Comparison of ENCODE assay signal across 1 cellular context in the genomic region with DNA sequence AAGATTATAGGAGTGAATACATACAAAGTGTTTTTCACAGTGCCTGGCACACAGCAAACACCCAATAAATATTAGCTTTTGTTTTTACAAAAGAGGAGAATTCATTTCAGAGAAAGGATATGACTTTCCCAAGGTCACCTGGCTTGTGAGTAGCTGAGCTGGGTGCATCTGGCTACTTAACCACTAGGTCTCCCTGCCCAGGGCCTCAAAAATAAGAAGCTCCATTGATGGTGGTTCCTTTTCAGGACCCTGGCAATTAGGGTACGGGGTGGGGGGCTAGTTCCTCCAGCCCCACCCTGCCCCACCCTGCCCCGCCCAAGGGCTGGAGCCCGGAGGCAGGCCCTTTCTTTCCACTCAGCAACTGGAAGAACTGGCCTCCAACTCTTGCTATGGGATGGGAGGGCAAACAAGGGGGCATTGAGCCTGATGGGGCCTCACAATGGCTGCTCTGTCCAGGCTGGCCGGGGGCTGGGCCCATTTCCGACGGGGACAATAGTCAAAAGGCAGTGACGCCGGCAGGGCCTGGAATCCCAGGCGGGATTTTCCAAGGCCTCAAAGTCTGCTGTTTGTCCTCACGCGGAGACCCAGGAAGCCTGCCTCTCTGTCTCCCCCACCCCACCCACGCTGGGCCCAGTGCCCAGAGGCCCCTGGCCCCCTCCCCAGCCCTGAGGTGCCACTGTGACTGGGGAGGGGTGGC.
TF ChIP-seq lines count a peak whose summit lies in the region.

No MANE protein-coding gene starts in this region.

TF ChIP-seq in HepG2, 621 proteins besides CTCF, POLR2A, EP300 and RAD21 (continued from another document and continues in another):
- TF ChIP-seq MBNL3 (CRISPR knock-in tag; conservative IDR thresholded peaks at IDR 0.05) (no peak), RBM39 (IDR thresholded peaks at IDR 0.05; ENCODE audit: low read depth, low read length, poor library complexity, severe bottlenecking) (no peak), POLR2AphosphoS5 (IDR thresholded peaks at IDR 0.05; ENCODE audit: low read depth, low read length) (no peak), RFXANK (CRISPR knock-in tag; IDR thresholded peaks at IDR 0.05) (no peak), ISL2 (CRISPR knock-in tag; IDR thresholded peaks at IDR 0.05) (0 out of 2 replicates have a peak, but pooled peaks have one; percentile 50), ZNF232 (CRISPR knock-in tag; IDR thresholded peaks at IDR 0.05; ENCODE audit: borderline replicate concordance) (no peak), RFXAP (CRISPR knock-in tag; IDR thresholded peaks at IDR 0.05; ENCODE audit: borderline replicate concordance) (peak; percentile 59; the same call in 1 of the 2 replicates), HNF4G (IDR thresholded peaks at IDR 0.05; ENCODE audit: borderline replicate concordance, low read depth, low read length) (no peak), HNF4G (CRISPR knock-in tag; IDR thresholded peaks at IDR 0.05; ENCODE audit: borderline replicate concordance, low read depth) (no peak), ZBTB8A (CRISPR knock-in tag; IDR thresholded peaks at IDR 0.05; ENCODE audit: borderline replicate concordance, low read depth) (no peak), CREM (IDR thresholded peaks at IDR 0.05) (0 out of 2 replicates have a peak, but pooled peaks have one; percentile 32), CREM (CRISPR knock-in tag; IDR thresholded peaks at IDR 0.05) (no peak), ZNF136 (CRISPR knock-in tag; IDR thresholded peaks at IDR 0.05; ENCODE audit: low read depth) (no peak), ZBTB3 (CRISPR knock-in tag; IDR thresholded peaks at IDR 0.05; ENCODE audit: borderline replicate concordance, low read depth) (no peak), ZNF768 (CRISPR knock-in tag; IDR thresholded peaks at IDR 0.05) (peak; percentile 49; the same call in 1 of the 2 replicates), SMYD3 (CRISPR knock-in tag; IDR thresholded peaks at IDR 0.05) (no peak), ZFP1 (CRISPR knock-in tag; IDR thresholded peaks at IDR 0.05) (no peak), PTBP1 (IDR thresholded peaks at IDR 0.05; ENCODE audit: low read depth, low read length, poor library complexity, severe bottlenecking) (no peak), TCF7L2 (IDR thresholded peaks at IDR 0.05; ENCODE audit: low read depth, low read length) (no peak), SOX13 (IDR thresholded peaks at IDR 0.05) (peak; percentile 65; the same call in 1 of the 2 replicates), SOX13 (CRISPR knock-in tag; conservative IDR thresholded peaks at IDR 0.05 in 1 of 2, IDR thresholded peaks at IDR 0.05 in 1 of 2) (peak in 1 of 2 experiments; percentile 88; a peak in 2 of 4 replicates), ZNF816 (CRISPR knock-in tag; IDR thresholded peaks at IDR 0.05; ENCODE audit: borderline replicate concordance) (no peak), ZFP36 (IDR thresholded peaks at IDR 0.05; ENCODE audit: borderline replicate concordance, low read depth, low read length, partially characterized antibody) (no peak), HOXD1 (CRISPR knock-in tag; IDR thresholded peaks at IDR 0.05) (no peak), MAZ (IDR thresholded peaks at IDR 0.05; ENCODE audit: borderline replicate concordance, low read depth, low read length) (0 out of 2 replicates have a peak, but pooled peaks have one; percentile 24), MAZ (CRISPR knock-in tag; IDR thresholded peaks at IDR 0.05; ENCODE audit: low read depth) (no peak), MIER3 (CRISPR knock-in tag; IDR thresholded peaks at IDR 0.05; ENCODE audit: borderline replicate concordance) (no peak), YY1 (IDR thresholded peaks at IDR 0.05; ENCODE audit: insufficient read depth, insufficient replicate concordance, low read depth, low read length) (peak; percentile 77), ZNF274 (CRISPR knock-in tag; IDR thresholded peaks at IDR 0.05) (no peak), ZSCAN22 (CRISPR knock-in tag; IDR thresholded peaks at IDR 0.05) (no peak), ZNF777 (CRISPR knock-in tag; IDR thresholded peaks at IDR 0.05) (no peak), ZSCAN9 (CRISPR knock-in tag; IDR thresholded peaks at IDR 0.05; ENCODE audit: borderline replicate concordance) (no peak)
- TF ChIP-seq, protein P1, sequence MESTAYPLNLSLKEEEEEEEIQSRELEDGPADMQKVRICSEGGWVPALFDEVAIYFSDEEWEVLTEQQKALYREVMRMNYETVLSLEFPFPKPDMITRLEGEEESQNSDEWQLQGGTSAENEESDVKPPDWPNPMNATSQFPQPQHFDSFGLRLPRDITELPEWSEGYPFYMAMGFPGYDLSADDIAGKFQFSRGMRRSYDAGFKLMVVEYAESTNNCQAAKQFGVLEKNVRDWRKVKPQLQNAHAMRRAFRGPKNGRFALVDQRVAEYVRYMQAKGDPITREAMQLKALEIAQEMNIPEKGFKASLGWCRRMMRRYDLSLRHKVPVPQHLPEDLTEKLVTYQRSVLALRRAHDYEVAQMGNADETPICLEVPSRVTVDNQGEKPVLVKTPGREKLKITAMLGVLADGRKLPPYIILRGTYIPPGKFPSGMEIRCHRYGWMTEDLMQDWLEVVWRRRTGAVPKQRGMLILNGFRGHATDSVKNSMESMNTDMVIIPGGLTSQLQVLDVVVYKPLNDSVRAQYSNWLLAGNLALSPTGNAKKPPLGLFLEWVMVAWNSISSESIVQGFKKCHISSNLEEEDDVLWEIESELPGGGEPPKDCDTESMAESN (CRISPR knock-in tag; conservative IDR thresholded peaks at IDR 0.05), result no peak
- TF ChIP-seq, protein P2, sequence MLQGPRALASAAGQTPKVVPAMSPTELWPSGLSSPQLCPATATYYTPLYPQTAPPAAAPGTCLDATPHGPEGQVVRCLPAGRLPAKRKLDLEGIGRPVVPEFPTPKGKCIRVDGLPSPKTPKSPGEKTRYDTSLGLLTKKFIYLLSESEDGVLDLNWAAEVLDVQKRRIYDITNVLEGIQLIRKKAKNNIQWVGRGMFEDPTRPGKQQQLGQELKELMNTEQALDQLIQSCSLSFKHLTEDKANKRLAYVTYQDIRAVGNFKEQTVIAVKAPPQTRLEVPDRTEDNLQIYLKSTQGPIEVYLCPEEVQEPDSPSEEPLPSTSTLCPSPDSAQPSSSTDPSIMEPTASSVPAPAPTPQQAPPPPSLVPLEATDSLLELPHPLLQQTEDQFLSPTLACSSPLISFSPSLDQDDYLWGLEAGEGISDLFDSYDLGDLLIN (CRISPR knock-in tag; IDR thresholded peaks at IDR 0.05; ENCODE audit: borderline replicate concordance), result no peak
- TF ChIP-seq, protein P3, sequence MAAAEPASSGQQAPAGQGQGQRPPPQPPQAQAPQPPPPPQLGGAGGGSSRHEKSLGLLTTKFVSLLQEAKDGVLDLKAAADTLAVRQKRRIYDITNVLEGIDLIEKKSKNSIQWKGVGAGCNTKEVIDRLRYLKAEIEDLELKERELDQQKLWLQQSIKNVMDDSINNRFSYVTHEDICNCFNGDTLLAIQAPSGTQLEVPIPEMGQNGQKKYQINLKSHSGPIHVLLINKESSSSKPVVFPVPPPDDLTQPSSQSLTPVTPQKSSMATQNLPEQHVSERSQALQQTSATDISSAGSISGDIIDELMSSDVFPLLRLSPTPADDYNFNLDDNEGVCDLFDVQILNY (CRISPR knock-in tag; conservative IDR thresholded peaks at IDR 0.05), result no peak
- TF ChIP-seq, protein P4, sequence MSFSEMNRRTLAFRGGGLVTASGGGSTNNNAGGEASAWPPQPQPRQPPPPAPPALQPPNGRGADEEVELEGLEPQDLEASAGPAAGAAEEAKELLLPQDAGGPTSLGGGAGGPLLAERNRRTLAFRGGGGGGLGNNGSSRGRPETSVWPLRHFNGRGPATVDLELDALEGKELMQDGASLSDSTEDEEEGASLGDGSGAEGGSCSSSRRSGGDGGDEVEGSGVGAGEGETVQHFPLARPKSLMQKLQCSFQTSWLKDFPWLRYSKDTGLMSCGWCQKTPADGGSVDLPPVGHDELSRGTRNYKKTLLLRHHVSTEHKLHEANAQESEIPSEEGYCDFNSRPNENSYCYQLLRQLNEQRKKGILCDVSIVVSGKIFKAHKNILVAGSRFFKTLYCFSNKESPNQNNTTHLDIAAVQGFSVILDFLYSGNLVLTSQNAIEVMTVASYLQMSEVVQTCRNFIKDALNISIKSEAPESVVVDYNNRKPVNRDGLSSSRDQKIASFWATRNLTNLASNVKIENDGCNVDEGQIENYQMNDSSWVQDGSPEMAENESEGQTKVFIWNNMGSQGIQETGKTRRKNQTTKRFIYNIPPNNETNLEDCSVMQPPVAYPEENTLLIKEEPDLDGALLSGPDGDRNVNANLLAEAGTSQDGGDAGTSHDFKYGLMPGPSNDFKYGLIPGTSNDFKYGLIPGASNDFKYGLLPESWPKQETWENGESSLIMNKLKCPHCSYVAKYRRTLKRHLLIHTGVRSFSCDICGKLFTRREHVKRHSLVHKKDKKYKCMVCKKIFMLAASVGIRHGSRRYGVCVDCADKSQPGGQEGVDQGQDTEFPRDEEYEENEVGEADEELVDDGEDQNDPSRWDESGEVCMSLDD (CRISPR knock-in tag; IDR thresholded peaks at IDR 0.05; ENCODE audit: borderline replicate concordance), result no peak
- TF ChIP-seq, protein P5, sequence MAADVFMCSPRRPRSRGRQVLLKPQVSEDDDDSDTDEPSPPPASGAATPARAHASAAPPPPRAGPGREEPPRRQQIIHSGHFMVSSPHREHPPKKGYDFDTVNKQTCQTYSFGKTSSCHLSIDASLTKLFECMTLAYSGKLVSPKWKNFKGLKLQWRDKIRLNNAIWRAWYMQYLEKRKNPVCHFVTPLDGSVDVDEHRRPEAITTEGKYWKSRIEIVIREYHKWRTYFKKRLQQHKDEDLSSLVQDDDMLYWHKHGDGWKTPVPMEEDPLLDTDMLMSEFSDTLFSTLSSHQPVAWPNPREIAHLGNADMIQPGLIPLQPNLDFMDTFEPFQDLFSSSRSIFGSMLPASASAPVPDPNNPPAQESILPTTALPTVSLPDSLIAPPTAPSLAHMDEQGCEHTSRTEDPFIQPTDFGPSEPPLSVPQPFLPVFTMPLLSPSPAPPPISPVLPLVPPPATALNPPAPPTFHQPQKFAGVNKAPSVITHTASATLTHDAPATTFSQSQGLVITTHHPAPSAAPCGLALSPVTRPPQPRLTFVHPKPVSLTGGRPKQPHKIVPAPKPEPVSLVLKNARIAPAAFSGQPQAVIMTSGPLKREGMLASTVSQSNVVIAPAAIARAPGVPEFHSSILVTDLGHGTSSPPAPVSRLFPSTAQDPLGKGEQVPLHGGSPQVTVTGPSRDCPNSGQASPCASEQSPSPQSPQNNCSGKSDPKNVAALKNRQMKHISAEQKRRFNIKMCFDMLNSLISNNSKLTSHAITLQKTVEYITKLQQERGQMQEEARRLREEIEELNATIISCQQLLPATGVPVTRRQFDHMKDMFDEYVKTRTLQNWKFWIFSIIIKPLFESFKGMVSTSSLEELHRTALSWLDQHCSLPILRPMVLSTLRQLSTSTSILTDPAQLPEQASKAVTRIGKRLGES (CRISPR knock-in tag; IDR thresholded peaks at IDR 0.05; ENCODE audit: borderline replicate concordance), result no peak
- TF ChIP-seq, protein P6, sequence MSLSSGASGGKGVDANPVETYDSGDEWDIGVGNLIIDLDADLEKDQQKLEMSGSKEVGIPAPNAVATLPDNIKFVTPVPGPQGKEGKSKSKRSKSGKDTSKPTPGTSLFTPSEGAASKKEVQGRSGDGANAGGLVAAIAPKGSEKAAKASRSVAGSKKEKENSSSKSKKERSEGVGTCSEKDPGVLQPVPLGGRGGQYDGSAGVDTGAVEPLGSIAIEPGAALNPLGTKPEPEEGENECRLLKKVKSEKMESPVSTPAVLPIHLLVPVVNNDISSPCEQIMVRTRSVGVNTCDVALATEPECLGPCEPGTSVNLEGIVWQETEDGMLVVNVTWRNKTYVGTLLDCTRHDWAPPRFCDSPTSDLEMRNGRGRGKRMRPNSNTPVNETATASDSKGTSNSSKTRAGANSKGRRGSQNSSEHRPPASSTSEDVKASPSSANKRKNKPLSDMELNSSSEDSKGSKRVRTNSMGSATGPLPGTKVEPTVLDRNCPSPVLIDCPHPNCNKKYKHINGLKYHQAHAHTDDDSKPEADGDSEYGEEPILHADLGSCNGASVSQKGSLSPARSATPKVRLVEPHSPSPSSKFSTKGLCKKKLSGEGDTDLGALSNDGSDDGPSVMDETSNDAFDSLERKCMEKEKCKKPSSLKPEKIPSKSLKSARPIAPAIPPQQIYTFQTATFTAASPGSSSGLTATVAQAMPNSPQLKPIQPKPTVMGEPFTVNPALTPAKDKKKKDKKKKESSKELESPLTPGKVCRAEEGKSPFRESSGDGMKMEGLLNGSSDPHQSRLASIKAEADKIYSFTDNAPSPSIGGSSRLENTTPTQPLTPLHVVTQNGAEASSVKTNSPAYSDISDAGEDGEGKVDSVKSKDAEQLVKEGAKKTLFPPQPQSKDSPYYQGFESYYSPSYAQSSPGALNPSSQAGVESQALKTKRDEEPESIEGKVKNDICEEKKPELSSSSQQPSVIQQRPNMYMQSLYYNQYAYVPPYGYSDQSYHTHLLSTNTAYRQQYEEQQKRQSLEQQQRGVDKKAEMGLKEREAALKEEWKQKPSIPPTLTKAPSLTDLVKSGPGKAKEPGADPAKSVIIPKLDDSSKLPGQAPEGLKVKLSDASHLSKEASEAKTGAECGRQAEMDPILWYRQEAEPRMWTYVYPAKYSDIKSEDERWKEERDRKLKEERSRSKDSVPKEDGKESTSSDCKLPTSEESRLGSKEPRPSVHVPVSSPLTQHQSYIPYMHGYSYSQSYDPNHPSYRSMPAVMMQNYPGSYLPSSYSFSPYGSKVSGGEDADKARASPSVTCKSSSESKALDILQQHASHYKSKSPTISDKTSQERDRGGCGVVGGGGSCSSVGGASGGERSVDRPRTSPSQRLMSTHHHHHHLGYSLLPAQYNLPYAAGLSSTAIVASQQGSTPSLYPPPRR (CRISPR knock-in tag; IDR thresholded peaks at IDR 0.05; ENCODE audit: borderline replicate concordance), result no peak
- TF ChIP-seq, protein P7, sequence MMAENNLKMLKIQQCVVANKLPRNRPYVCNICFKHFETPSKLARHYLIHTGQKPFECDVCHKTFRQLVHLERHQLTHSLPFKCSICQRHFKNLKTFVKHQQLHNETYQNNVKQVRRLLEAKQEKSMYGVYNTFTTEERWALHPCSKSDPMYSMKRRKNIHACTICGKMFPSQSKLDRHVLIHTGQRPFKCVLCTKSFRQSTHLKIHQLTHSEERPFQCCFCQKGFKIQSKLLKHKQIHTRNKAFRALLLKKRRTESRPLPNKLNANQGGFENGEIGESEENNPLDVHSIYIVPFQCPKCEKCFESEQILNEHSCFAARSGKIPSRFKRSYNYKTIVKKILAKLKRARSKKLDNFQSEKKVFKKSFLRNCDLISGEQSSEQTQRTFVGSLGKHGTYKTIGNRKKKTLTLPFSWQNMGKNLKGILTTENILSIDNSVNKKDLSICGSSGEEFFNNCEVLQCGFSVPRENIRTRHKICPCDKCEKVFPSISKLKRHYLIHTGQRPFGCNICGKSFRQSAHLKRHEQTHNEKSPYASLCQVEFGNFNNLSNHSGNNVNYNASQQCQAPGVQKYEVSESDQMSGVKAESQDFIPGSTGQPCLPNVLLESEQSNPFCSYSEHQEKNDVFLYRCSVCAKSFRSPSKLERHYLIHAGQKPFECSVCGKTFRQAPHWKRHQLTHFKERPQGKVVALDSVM (CRISPR knock-in tag; IDR thresholded peaks at IDR 0.05), result peak; percentile 55; the same call in 1 of the 2 replicates
- TF ChIP-seq, protein P8, sequence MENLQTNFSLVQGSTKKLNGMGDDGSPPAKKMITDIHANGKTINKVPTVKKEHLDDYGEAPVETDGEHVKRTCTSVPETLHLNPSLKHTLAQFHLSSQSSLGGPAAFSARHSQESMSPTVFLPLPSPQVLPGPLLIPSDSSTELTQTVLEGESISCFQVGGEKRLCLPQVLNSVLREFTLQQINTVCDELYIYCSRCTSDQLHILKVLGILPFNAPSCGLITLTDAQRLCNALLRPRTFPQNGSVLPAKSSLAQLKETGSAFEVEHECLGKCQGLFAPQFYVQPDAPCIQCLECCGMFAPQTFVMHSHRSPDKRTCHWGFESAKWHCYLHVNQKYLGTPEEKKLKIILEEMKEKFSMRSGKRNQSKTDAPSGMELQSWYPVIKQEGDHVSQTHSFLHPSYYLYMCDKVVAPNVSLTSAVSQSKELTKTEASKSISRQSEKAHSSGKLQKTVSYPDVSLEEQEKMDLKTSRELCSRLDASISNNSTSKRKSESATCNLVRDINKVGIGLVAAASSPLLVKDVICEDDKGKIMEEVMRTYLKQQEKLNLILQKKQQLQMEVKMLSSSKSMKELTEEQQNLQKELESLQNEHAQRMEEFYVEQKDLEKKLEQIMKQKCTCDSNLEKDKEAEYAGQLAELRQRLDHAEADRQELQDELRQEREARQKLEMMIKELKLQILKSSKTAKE (CRISPR knock-in tag; IDR thresholded peaks at IDR 0.05; ENCODE audit: borderline replicate concordance), result no peak
